In genomic region chr5:33306758-33307157, GRCh38 we compare ENCODE assay signal across 24 cellular contexts.
A peak's percentile ranks its signal among the peaks of the same experiment; 100 is the strongest.
DNase-seq lines count a peak whose midpoint lies in the region; ATAC-seq and TF ChIP-seq lines count a peak whose summit lies in the region.
"Had no signal": no experiment of that assay in that cellular context is flagged by ENCODE, and none has a peak within 500 bp of the region (broad histone marks: within the 10 kb centered on the region; RNA-seq: fewer than 3 reads in every experiment).

No MANE protein-coding gene starts in this region.

- ATAC-seq in left lung (peak; percentile 14), GM19023 (IDR thresholded peaks at IDR 0.05; ENCODE audit: unreplicated experiment) (no peak)
- ATAC-seq: HCT116, heart right ventricle, lower lobe of right lung, right lobe of liver, T-helper 17 cell had no signal

- DNase-seq in M059J (ENCODE audit: low read depth) (peak; percentile 36), ascending aorta (ENCODE audit: low spot score in 2 of 2) (no peak), left lung (no peak), uterus (no peak), OCI-M2 (lab: John Stamatoyannopoulos, UW; ENCODE audit: unreplicated experiment) (no peak)
- no peak for DNase-seq in activated CD4-positive, alpha-beta T cell treated with anti-CD3 and anti-CD28 coated beads for 1 hour
- DNase-seq: activated CD4-positive, alpha-beta T cell treated with anti-CD3 and anti-CD28 coated beads, Interleukin-2, amount 50 U/mL, for 4 hours; activated gamma-delta T cell treated with Interleukin-2 at 50 U/mL for 16 hours; effector CD8-positive, alpha-beta T cell; heart right ventricle; lower lobe of right lung; MM.1S; NCI-H2081; NCI-H510A treated with DMSO at 0.1 percent for 48 hours; occipital lobe; right lobe of liver; SIG-M5; stimulated activated naive CD4-positive, alpha-beta T cell treated with Interleukin-2 at 50 U/mL for 16 hours; T-helper 17 cell; trophoblast cell had no signal

- peaks cover 0 to 10% of the 10 kb centered on the region in 2 donors for H3K4me1 ChIP-seq in ascending aorta
- H3K4me1 ChIP-seq in left lung: no peaks in the 10 kb centered on the region
- H3K4me1 ChIP-seq in uterus: peaks cover 0 to 3% of the 10 kb centered on the region in 2 donors

- H3K36me3 ChIP-seq in ascending aorta (no peaks in the 10 kb centered on the region), left lung (no peaks in the 10 kb centered on the region), uterus (no peaks in the 10 kb centered on the region)
- H3K36me3 ChIP-seq: heart right ventricle, lower lobe of right lung, right lobe of liver had no signal

- intact Hi-C loops in ascending aorta (cut with DNase I) (no loop called here), left lung (cut with DNase I) (no loop called here), uterus (cut with DNase I; ENCODE audit: low total_unique reads) (no loop called here)

- H3K27ac ChIP-seq in ascending aorta (peak overlapping the region; percentile 62 to 68), left lung (no peak overlapping the region), uterus (peak overlapping the region; percentile 39 to 66)
- H3K27ac ChIP-seq: heart right ventricle, HL-60, lower lobe of right lung, right lobe of liver, VCaP had no signal

- TF ChIP-seq POLR2A in uterus (IDR thresholded peaks at IDR 0.05): no peak

- H3K4me3 ChIP-seq in ascending aorta (no peak overlapping the region), left lung (no peak overlapping the region), uterus (no peak overlapping the region)
- H3K4me3 ChIP-seq: heart right ventricle, lower lobe of right lung, right lobe of liver had no signal

- no peaks in the 10 kb centered on the region for H3K9me3 ChIP-seq in ascending aorta
- H3K9me3 ChIP-seq in left lung: no peaks in the 10 kb centered on the region
- no peaks in the 10 kb centered on the region for H3K9me3 ChIP-seq in uterus
- H3K9me3 ChIP-seq: lower lobe of right lung, right lobe of liver had no signal

- no peak for TF ChIP-seq CTCF in ascending aorta (IDR thresholded peaks at IDR 0.05)
- TF ChIP-seq CTCF in left lung (IDR thresholded peaks at IDR 0.05): no peak
- TF ChIP-seq CTCF in uterus (IDR thresholded peaks at IDR 0.05): no peak

- no peaks in the 10 kb centered on the region for H3K27me3 ChIP-seq in ascending aorta
- H3K27me3 ChIP-seq in left lung: no peaks in the 10 kb centered on the region
- no peaks in the 10 kb centered on the region for H3K27me3 ChIP-seq in uterus
- H3K27me3 ChIP-seq: heart right ventricle, right lobe of liver had no signal

Comparison
In these comparisons a context has a peak if more than half of its experiments do, and no peak if none do; other contexts are left out.
1. H3K27ac ChIP-seq: peak in ascending aorta (2 of 2) and uterus (2 of 2); none in left lung (0 of 2).